ENCODE assay signal across 1 cellular context in the genomic region with DNA sequence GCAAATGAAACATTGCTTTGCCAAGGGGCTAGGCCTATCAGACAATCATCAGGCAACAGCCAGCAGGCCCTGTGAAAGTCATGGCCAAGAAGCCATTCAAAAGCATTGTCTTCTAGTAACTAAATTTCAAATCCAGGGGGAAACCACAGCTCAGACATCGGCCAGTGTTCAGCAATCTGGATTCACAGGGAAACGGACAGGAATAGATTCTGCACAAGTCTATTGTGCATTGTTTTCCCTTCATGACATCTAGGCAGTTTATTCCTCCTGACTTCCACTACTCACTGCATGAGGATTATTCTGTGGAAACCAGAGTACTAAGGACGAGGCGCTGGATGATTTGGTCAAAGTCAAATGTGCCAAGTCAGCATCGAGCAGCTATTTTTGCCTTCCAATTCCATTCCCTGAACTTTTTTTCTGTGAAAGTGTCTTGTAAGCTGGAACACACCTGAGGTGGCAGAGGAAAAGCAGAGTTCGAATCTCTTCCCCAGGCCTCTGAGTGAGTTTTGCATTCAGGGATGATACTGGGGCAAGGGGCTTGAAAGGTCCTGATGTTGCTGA.
TF ChIP-seq lines count a peak whose summit lies in the region.

No MANE protein-coding gene starts in this region.

TF ChIP-seq in H1, 55 proteins besides CTCF, POLR2A, EP300 and RAD21:
- no peak for TF ChIP-seq FOSL1 (IDR thresholded peaks at IDR 0.05; ENCODE audit: insufficient read depth, low read depth, low read length)
- peak; percentile 50; the same call in 1 of the 2 replicates for TF ChIP-seq MAFK (IDR thresholded peaks at IDR 0.05; ENCODE audit: low read depth, low read length)
